In genomic region chr16:630815-631405, GRCh38 we compare ENCODE assay signal across 13 cellular contexts. TPM values are rescaled to one million over a fixed set of nuclear protein-coding genes. Genes with fewer than 3 reads are reported as not detected.
DNase-seq lines count a peak whose midpoint lies in the region; ATAC-seq and TF ChIP-seq lines count a peak whose summit lies in the region.
"Had no signal": no experiment of that assay in that cellular context is flagged by ENCODE, and none has a peak within 500 bp of the region (broad histone marks: within the 10 kb centered on the region; RNA-seq: fewer than 3 reads in every experiment).

Gene WFIKKN1 (plus strand): TSS chr16:630985. CDS start chr16:631254, 269 bp downstream.

- H3K36me3 ChIP-seq in NT2/D1 (ENCODE audit: insufficient read depth, insufficient read length, low read length), result peaks cover 49% of the 10 kb centered on the region

- peak within 1 kb of the TSS; percentile 87 for H3K9ac ChIP-seq in NT2/D1 (ENCODE audit: insufficient read length, low read depth)
- H3K9ac ChIP-seq: KMS-11 had no signal

- H3K4me3 Mint-ChIP-seq in osteocyte (ENCODE audit: unreplicated experiment), result no peak within 1 kb of the TSS

- no peaks in the 10 kb centered on the region for H3K9me3 Mint-ChIP-seq in osteocyte (ENCODE audit: unreplicated experiment)

- no peak for TF ChIP-seq CTCF in osteocyte (IDR thresholded peaks at IDR 0.05)

- peaks cover 41% of the 10 kb centered on the region for H3K4me1 Mint-ChIP-seq in osteocyte (ENCODE audit: unreplicated experiment)

- DNase-seq in D341Med (ENCODE audit: low spot score), result peak; percentile 42
- no peak for DNase-seq in NT2/D1 (ENCODE audit: low read depth, low spot score)
- DNase-seq in left ventricle myocardium superior, result peak; percentile 46
- DNase-seq in osteocyte (ENCODE audit: extremely low spot score, unreplicated experiment), result peak; percentile 86
- DNase-seq in HPDE6-E6E7 (ENCODE audit: extremely low spot score), result no peak
- no peak for DNase-seq in DMS 273 treated with DMSO at 0.1 percent for 48 hours (lab: John Stamatoyannopoulos, UW)
- DNase-seq: activated naive CD4-positive, alpha-beta T cell treated with Interleukin-2 at 50 U/mL for 16 hours; Caco-2; stimulated activated CD4-positive, alpha-beta T cell treated with anti-CD3 and anti-CD28 coated beads, Interleukin-2, amount 100 ng/mL, for 24 hours had no signal

- H3K4me3 ChIP-seq in NT2/D1 (ENCODE audit: insufficient read length, low read depth), result peak within 1 kb of the TSS; percentile 46
- H3K4me3 ChIP-seq: suprapubic skin had no signal

- H3K4me1 ChIP-seq in NT2/D1 (ENCODE audit: insufficient read depth, insufficient read length), result peaks cover 54% of the 10 kb centered on the region

- H3K9me3 ChIP-seq in NT2/D1 (ENCODE audit: insufficient read depth, low read length), result no peaks in the 10 kb centered on the region
- H3K9me3 ChIP-seq: Caco-2, suprapubic skin had no signal

- no peaks in the 10 kb centered on the region for H3K27me3 Mint-ChIP-seq in osteocyte (ENCODE audit: unreplicated experiment)

- no peaks in the 10 kb centered on the region for H3K27me3 ChIP-seq in NT2/D1 (ENCODE audit: insufficient read depth, insufficient read length)
- H3K27me3 ChIP-seq: suprapubic skin had no signal

- H3K27ac Mint-ChIP-seq in osteocyte (ENCODE audit: unreplicated experiment), result no peak within 1 kb of the TSS

- intact Hi-C loops in left ventricle myocardium superior (cut with micrococcal nuclease), result no loop called here

- peaks cover 4% of the 10 kb centered on the region for H3K36me3 Mint-ChIP-seq in osteocyte (ENCODE audit: unreplicated experiment)

- no peak for ATAC-seq in left ventricle myocardium superior
- no peak for ATAC-seq in esophagus mucosa
- no peak for ATAC-seq in GM18502 (IDR thresholded peaks at IDR 0.05; ENCODE audit: poor library complexity, unreplicated experiment)

RNA-seq across cellular contexts. Expression of gene WFIKKN1, which starts in this region (rescaled TPM):
- total RNA-seq in left ventricle myocardium superior (0.10 TPM), osteocyte (0.47 and 0.56 TPM in 2 replicates), esophagus mucosa (0.08 TPM)

Comparison
In these comparisons a context has a peak if more than half of its experiments do, and no peak if none do; other contexts are left out.
1. Peak in DNase-seq in left ventricle myocardium superior; RNA of the gene not detected or under 1 TPM.
2. Peak in DNase-seq in osteocyte; RNA of the gene not detected or under 1 TPM.